1 cellular context compared by ENCODE assay signal in the genomic region with DNA sequence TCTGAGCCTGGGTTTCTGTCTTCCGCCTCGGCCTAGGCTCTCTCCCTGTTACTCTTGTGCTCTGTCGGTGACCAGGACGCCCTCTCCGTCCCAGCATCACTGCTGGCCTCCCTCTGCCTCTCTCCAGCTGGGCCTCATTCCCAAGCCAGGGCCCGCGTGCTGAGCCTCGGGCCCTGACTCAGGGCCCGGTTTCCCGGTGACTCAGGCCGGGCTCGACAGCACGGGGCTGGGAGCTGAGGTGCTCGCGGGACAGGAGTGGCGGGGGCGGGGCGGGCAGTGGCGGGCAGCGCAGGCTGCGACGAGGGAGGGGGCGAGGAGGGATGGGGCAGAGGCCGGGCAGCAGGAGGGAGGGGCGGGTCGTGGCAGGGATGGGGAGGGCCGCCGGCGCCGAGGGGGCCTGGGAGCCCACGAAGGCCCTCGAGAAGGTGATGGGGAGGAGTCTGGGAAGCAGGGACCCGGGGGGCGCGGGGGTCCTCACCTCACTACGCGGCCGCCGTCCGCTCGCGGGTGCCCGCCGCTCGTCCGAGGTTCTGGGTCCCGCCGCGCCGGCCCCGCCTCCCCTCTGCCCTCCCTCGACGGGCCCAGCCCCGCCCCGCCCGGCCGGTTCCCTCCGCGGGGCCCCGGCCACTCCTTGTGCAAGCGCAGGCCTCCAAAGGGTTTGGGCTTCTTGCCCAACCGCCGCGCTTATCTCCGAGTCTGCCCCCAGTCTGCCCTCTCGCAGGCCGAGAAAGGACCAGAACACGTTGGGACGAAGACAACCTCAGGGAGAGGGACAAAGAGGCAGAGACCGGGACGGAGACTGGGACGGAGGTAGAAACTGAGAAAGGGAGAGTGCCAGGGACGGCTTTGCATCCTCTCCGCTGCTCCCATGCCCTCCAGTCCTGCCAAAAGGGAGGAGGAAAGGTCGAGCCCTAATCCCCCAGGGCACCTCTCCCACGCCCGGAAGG.
TF ChIP-seq lines count a peak whose summit lies in the region.

A gene with protein sequence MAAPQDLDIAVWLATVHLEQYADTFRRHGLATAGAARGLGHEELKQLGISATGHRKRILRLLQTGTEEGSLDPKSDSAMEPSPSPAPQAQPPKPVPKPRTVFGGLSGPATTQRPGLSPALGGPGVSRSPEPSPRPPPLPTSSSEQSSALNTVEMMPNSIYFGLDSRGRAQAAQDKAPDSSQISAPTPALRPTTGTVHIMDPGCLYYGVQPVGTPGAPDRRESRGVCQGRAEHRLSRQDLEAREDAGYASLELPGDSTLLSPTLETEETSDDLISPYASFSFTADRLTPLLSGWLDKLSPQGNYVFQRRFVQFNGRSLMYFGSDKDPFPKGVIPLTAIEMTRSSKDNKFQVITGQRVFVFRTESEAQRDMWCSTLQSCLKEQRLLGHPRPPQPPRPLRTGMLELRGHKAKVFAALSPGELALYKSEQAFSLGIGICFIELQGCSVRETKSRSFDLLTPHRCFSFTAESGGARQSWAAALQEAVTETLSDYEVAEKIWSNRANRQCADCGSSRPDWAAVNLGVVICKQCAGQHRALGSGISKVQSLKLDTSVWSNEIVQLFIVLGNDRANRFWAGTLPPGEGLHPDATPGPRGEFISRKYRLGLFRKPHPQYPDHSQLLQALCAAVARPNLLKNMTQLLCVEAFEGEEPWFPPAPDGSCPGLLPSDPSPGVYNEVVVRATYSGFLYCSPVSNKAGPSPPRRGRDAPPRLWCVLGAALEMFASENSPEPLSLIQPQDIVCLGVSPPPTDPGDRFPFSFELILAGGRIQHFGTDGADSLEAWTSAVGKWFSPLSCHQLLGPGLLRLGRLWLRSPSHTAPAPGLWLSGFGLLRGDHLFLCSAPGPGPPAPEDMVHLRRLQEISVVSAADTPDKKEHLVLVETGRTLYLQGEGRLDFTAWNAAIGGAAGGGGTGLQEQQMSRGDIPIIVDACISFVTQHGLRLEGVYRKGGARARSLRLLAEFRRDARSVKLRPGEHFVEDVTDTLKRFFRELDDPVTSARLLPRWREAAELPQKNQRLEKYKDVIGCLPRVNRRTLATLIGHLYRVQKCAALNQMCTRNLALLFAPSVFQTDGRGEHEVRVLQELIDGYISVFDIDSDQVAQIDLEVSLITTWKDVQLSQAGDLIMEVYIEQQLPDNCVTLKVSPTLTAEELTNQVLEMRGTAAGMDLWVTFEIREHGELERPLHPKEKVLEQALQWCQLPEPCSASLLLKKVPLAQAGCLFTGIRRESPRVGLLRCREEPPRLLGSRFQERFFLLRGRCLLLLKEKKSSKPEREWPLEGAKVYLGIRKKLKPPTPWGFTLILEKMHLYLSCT (N-terminal part only) (minus strand): TSS at position 536 of the 947 bp plus-strand sequence. CDS start 1,744 bp downstream, outside the sequence.

TF ChIP-seq in liver, 16 proteins besides CTCF, POLR2A, EP300 and RAD21:
- TF ChIP-seq YY1 (IDR thresholded peaks at IDR 0.05) = no peak
- peak in 1 of 2 donors; percentile 31 for TF ChIP-seq HNF4A (conservative IDR thresholded peaks at IDR 0.05)
- TF ChIP-seq NR2F2 (IDR thresholded peaks at IDR 0.05) = peak; percentile 72
- TF ChIP-seq SP1 (IDR thresholded peaks at IDR 0.05) = peak; percentile 34
- peak; percentile 19 to 29 for TF ChIP-seq RXRA (IDR thresholded peaks at IDR 0.05)
